In the genomic region with DNA sequence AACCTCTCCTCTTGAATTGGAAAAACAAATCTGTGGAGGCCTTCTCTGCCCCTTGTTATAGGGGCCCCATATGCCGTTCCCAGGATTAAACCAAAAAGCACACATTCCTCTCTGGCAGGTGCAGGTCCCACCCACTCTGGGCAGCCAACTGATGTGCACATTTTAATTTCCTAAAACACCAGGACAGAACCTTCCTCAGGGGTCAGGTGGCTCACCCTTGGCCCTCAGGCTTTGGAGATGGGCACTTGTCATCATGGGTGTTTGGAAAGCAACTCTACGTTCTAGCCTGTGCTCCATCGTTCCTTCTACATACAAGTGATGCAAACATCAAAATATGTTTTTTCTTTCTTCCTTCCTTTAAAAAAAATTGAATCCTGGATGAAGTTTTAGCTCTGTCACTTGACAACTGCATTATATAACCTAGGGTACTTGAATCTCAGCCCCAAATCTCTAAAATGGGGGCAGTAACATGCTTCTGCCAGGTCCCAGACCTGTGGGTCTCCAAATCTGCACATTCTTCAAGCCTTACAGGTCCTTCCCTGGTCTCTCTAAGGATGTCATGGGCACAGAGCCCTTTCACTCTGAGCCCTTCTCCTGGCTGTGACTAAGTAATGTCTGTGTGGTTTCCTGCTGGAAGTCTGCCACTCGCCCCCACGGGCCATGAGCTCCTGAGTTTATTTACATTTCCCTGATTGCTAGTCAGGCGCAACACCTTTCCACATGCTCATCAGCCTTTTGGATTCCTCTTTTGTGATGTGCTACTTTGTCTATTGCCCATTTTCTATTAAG, we compare ENCODE assay signal across 12 cellular contexts. TPM values are rescaled to one million over a fixed set of nuclear protein-coding genes. Genes with fewer than 3 reads are reported as not detected.
DNase-seq lines count a peak whose midpoint lies in the region; ATAC-seq, FAIRE-seq and TF ChIP-seq lines count a peak whose summit lies in the region.
"Had no signal": no experiment of that assay in that cellular context is flagged by ENCODE, and none has a peak within 500 bp of the region (broad histone marks: within the 10 kb centered on the region; RNA-seq: fewer than 3 reads in every experiment).

No MANE protein-coding gene starts in this region.

- peaks cover 0 to 15% (median 4%) of the 10 kb centered on the region in 7 donors for H3K4me1 Mint-ChIP-seq in naive thymus-derived CD4-positive, alpha-beta T cell

- peak; percentile 10 for ATAC-seq in HepG2
- ATAC-seq in GM21367 (IDR thresholded peaks at IDR 0.05; ENCODE audit: unreplicated experiment): no peak
- no peak for ATAC-seq in naive thymus-derived CD4-positive, alpha-beta T cell

- in situ Hi-C loops in astrocyte of the spinal cord (cut with HindIII; ENCODE audit: low sequenced_read_pairs): no loop called here
- in situ Hi-C loops in HepG2 (cut with HindIII; ENCODE audit: extremely low pct_ligation_motif_present, low pct_unique_long_range_greater_than_20kb): no loop called here

- H3K4me2 ChIP-seq in HepG2 (ENCODE audit: low read depth, low read length): no peak overlapping the region

- BruUV-seq in HepG2 (replicated peaks; lab: Mats Ljungman, UMichigan): TSS peak; percentile 11

- H3K4me3 Mint-ChIP-seq in naive thymus-derived CD4-positive, alpha-beta T cell: no peak overlapping the region
- H3K4me3 Mint-ChIP-seq: H9 had no signal

- no peaks in the 10 kb centered on the region for H3K27me3 Mint-ChIP-seq in naive thymus-derived CD4-positive, alpha-beta T cell

- H4K20me1 ChIP-seq in HepG2 (ENCODE audit: insufficient read depth, low read length): peaks cover 44% of the 10 kb centered on the region

- TF ChIP-seq RAD21 in HepG2 (CRISPR knock-in tag; IDR thresholded peaks at IDR 0.05): no peak

- H3K4me1 ChIP-seq in HepG2 (ENCODE audit: insufficient read depth, low read length): 0 out of 2 replicates have a peak, but pooled peaks cover 8% of the 10 kb centered on the region
- no peaks in the 10 kb centered on the region for H3K4me1 ChIP-seq in naive thymus-derived CD4-positive, alpha-beta T cell (ENCODE audit: control insufficient read depth in 2 of 2, insufficient read depth in 2 of 2, low read length in 2 of 2)
- H3K4me1 ChIP-seq: right lobe of liver had no signal

- WGBS in HepG2 (ENCODE audit: low lambda C conversion rate): 92% methylated on average over 5 of the region's 6 CpGs

- POLR2A ChIA-PET in HepG2 (lab: Yijun Ruan, JAX): interaction anchor here (1.7 kb wide), 1 partner anchor 93 kb away, joined by 4 read pairs; no protein-coding TSS in a partner anchor
- POLR2A ChIA-PET in naive thymus-derived CD4-positive, alpha-beta T cell (lab: Charles Lee): no interaction called here

- no peak overlapping the region for H3K27ac ChIP-seq in HepG2 (ENCODE audit: extremely low read length, insufficient read depth, low read length)
- H3K27ac ChIP-seq in naive thymus-derived CD4-positive, alpha-beta T cell (ENCODE audit: low read depth, low read length): no peak overlapping the region
- H3K27ac ChIP-seq: right lobe of liver had no signal

- H3K27me3 ChIP-seq in HepG2 (ENCODE audit: control insufficient read depth in 1 of 2, insufficient read depth in 2 of 2, low read length in 2 of 2): no peaks in the 10 kb centered on the region
- H3K27me3 ChIP-seq in naive thymus-derived CD4-positive, alpha-beta T cell (ENCODE audit: control insufficient read depth in 2 of 2, insufficient read depth in 2 of 2, low read length in 2 of 2): no peaks in the 10 kb centered on the region
- H3K27me3 ChIP-seq: right lobe of liver had no signal

- CTCF ChIA-PET in HepG2 (lab: Yijun Ruan, JAX; ENCODE audit: low intra/inter-chr PET ratio, low total read pairs): no interaction called here
- CTCF ChIA-PET in naive thymus-derived CD4-positive, alpha-beta T cell (lab: Charles Lee): no interaction called here

- H3K9me3 ChIP-seq in HepG2 (ENCODE audit: low read length): peaks cover 43% of the 10 kb centered on the region
- H3K9me3 ChIP-seq in naive thymus-derived CD4-positive, alpha-beta T cell (ENCODE audit: control insufficient read depth in 2 of 3, low read length in 3 of 3): no peaks in the 10 kb centered on the region

- no peaks in the 10 kb centered on the region for H3K79me2 ChIP-seq in HepG2 (ENCODE audit: insufficient read depth, low read length)

- H2AFZ ChIP-seq in HepG2 (ENCODE audit: low read length): no peak overlapping the region

- FAIRE-seq in HTR-8/SVneo (lab: Jason Lieb, UNC) (no peak), HepG2 (lab: Jason Lieb, UNC) (no peak)

- TF ChIP-seq EP300 in HepG2 (IDR thresholded peaks at IDR 0.05; ENCODE audit: low read depth in 2 of 2, low read length in 2 of 2): no peak
- no peak for TF ChIP-seq EP300 in HepG2 (CRISPR knock-in tag; IDR thresholded peaks at IDR 0.05; ENCODE audit: borderline replicate concordance)

- intact Hi-C loops in HepG2 (cut with micrococcal nuclease; ENCODE audit: unreplicated experiment): no loop called here
- intact Hi-C loops in naive thymus-derived CD4-positive, alpha-beta T cell (cut with micrococcal nuclease): no loop called here

- peaks cover 0 to 23% (median 6%) of the 10 kb centered on the region in 11 donors for H3K9me3 Mint-ChIP-seq in naive thymus-derived CD4-positive, alpha-beta T cell

- H3K36me3 Mint-ChIP-seq in naive thymus-derived CD4-positive, alpha-beta T cell: peaks cover 10 to 79% (median 60%) of the 10 kb centered on the region in 5 donors

- H3K27ac Mint-ChIP-seq in naive thymus-derived CD4-positive, alpha-beta T cell: peak overlapping the region in 1 of 9 donors; percentile 7

- no peak overlapping the region for H3K4me3 ChIP-seq in astrocyte of the spinal cord (ENCODE audit: low read depth, low read length)
- H3K4me3 ChIP-seq in HepG2 (replicated peaks in 1 of 3; ENCODE audit: insufficient read depth in 1 of 3, low read depth in 2 of 3, low read length in 3 of 3): no peak overlapping the region
- H3K4me3 ChIP-seq in naive thymus-derived CD4-positive, alpha-beta T cell (ENCODE audit: low read length): no peak overlapping the region
- H3K4me3 ChIP-seq: right lobe of liver had no signal

- TF ChIP-seq CTCF in astrocyte of the spinal cord (IDR thresholded peaks at IDR 0.05; ENCODE audit: low read depth, low read length) (no peak), HepG2 (CRISPR knock-in tag; IDR thresholded peaks at IDR 0.05) (no peak)

- peaks cover 1 to 4% of the 10 kb centered on the region in 2 experiments; a peak in 2 of 5 replicates for H3K36me3 ChIP-seq in HepG2 (replicated peaks in 1 of 2; ENCODE audit: control insufficient read depth in 1 of 2, insufficient read depth in 2 of 2, low read length in 2 of 2)
- H3K36me3 ChIP-seq in naive thymus-derived CD4-positive, alpha-beta T cell (ENCODE audit: control insufficient read depth in 2 of 3, insufficient read depth in 3 of 3, low read length in 3 of 3): peaks cover 0 to 14% (median 0%) of the 10 kb centered on the region in 3 experiments
- H3K36me3 ChIP-seq: right lobe of liver had no signal

- H3K9ac ChIP-seq in HepG2 (ENCODE audit: insufficient read depth, low read depth, low read length): no peak overlapping the region

- TF ChIP-seq POLR2A in HepG2 (IDR thresholded peaks at IDR 0.05; ENCODE audit: insufficient read depth in 1 of 2, low read depth in 2 of 2, low read length in 2 of 2): peak; percentile 40 to 47; a peak in 1 of 4 replicates

- DNase-seq in COLO668 (lab: John Stamatoyannopoulos, UW; ENCODE audit: unreplicated experiment) (peak; percentile 58), HTR-8/SVneo (ENCODE audit: insufficient read length, low spot score) (peak; percentile 24), astrocyte of the spinal cord (ENCODE audit: low read depth, low spot score) (peak; percentile 38), HepG2 (ENCODE audit: low spot score) (no peak), NCI-H2171 treated with DMSO at 0.1 percent for 48 hours (lab: John Stamatoyannopoulos, UW) (no peak)
- DNase-seq in naive thymus-derived CD4-positive, alpha-beta T cell: no peak
- DNase-seq in activated T-cell treated with anti-CD3 and anti-CD28 coated beads, Interleukin-2, amount 50 U/mL, for 1 hour: no peak
- DNase-seq: erythroblast, H9, NCI-H1436 treated with DMSO at 0.1 percent for 48 hours, right lobe of liver had no signal

TF ChIP-seq in HepG2, 621 proteins besides CTCF, POLR2A, EP300 and RAD21 (continues in another document):
- no peak for TF ChIP-seq ZFP90 (CRISPR knock-in tag; IDR thresholded peaks at IDR 0.05; ENCODE audit: borderline replicate concordance)
- TF ChIP-seq JUNB (CRISPR knock-in tag; IDR thresholded peaks at IDR 0.05; ENCODE audit: borderline replicate concordance): 0 out of 2 replicates have a peak, but pooled peaks have one; percentile 14
- peak; percentile 15; the same call in 1 of the 2 replicates for TF ChIP-seq SSRP1 (CRISPR knock-in tag; IDR thresholded peaks at IDR 0.05)
- TF ChIP-seq ZNF562 (CRISPR knock-in tag; IDR thresholded peaks at IDR 0.05; ENCODE audit: borderline replicate concordance): 0 out of 2 replicates have a peak, but pooled peaks have one; percentile 36
- no peak for TF ChIP-seq ZNF30 (CRISPR knock-in tag; IDR thresholded peaks at IDR 0.05)

RNA-seq across cellular contexts. Expression of a gene that starts 43.8 kb away (rescaled TPM):
- 2.5 and 18.9 TPM in 2 replicates for total RNA-seq in HepG2 (2016; rRNA removed; fragmentation: Illumina TruSeq; extraction: Trizol)
- total RNA-seq in HepG2 (2016; cell fraction: cytosol; rRNA removed; fragmentation: Illumina TruSeq; extraction: Trizol; ENCODE audit: low read depth): 0.30 and 0.35 TPM in 2 replicates
- 2.0 and 16.5 TPM in 2 replicates for total RNA-seq in HepG2 (2016; cell fraction: insoluble cytoplasmic fraction; rRNA removed; fragmentation: Illumina TruSeq; extraction: Trizol)
- 0.90 and 1.1 TPM in 2 replicates for total RNA-seq in HepG2 (2016; cell fraction: membrane; rRNA removed; fragmentation: Illumina TruSeq; extraction: Trizol)
- total RNA-seq in HepG2 (2016; cell fraction: nucleus; rRNA removed; fragmentation: Illumina TruSeq; extraction: Trizol): 66.8 and 83.4 TPM in 2 replicates
- 1.3 TPM in 2 replicates for polyA plus RNA-seq in HepG2 (2011; rRNA removed)
- polyA plus RNA-seq in HepG2 (2011; cell fraction: cytosol; rRNA removed): 0.05 TPM in 2 replicates
- polyA plus RNA-seq in HepG2 (2011; cell fraction: nucleus; rRNA removed): 11.8 and 14.7 TPM in 2 replicates
- 1.9 and 2.0 TPM in 2 replicates for polyA plus RNA-seq in HepG2 (2012)
- polyA plus RNA-seq in HepG2 (2016; cell fraction: cytosol; fragmentation: Illumina TruSeq; extraction: Trizol; ENCODE audit: low read depth): 0.01 and 0.02 TPM in 2 replicates
- 0.15 and 0.17 TPM in 2 replicates for polyA plus RNA-seq in HepG2 (2016; cell fraction: insoluble cytoplasmic fraction; fragmentation: Illumina TruSeq; extraction: Trizol; ENCODE audit: low read depth)
- 0.03 and 0.06 TPM in 2 replicates for polyA plus RNA-seq in HepG2 (2016; cell fraction: membrane; fragmentation: Illumina TruSeq; extraction: Trizol; ENCODE audit: low read depth)
- polyA plus RNA-seq in HepG2 (2016; cell fraction: nucleus; fragmentation: Illumina TruSeq; extraction: Trizol; ENCODE audit: insufficient read depth, low read depth): 8.4 and 10.5 TPM in 2 replicates
- polyA minus RNA-seq in HepG2 (2011; rRNA and poly(A)+ RNA removed; ENCODE audit: low replicate concordance): 0.05 and 36.1 TPM in 2 replicates
- polyA minus RNA-seq in HepG2 (2011; cell fraction: cytosol; rRNA and poly(A)+ RNA removed): 0.79 and 0.97 TPM in 2 replicates
- polyA minus RNA-seq in HepG2 (2011; cell fraction: nucleus; rRNA and poly(A)+ RNA removed): 112 and 125 TPM in 2 replicates
- total RNA-seq in naive thymus-derived CD4-positive, alpha-beta T cell: under 1 TPM; 0.16 to 0.56 (median 0.24) TPM
- polyA plus RNA-seq in naive thymus-derived CD4-positive, alpha-beta T cell: under 1 TPM; 0.07 to 0.09 TPM

Comparison
In these comparisons a context has a peak if more than half of its experiments do, and no peak if none do; other contexts are left out.
1. DNase-seq: peak in COLO668 (single experiment), HTR-8/SVneo (single experiment) and astrocyte of the spinal cord (single experiment); none in HepG2 (single experiment), NCI-H2171 treated with DMSO at 0.1 percent for 48 hours (single experiment), naive thymus-derived CD4-positive, alpha-beta T cell (0 of 9) and activated T-cell treated with anti-CD3 and anti-CD28 coated beads, Interleukin-2, amount 50 U/mL, for 1 hour (single experiment).